1 cellular context compared by ENCODE assay signal in the genomic region with DNA sequence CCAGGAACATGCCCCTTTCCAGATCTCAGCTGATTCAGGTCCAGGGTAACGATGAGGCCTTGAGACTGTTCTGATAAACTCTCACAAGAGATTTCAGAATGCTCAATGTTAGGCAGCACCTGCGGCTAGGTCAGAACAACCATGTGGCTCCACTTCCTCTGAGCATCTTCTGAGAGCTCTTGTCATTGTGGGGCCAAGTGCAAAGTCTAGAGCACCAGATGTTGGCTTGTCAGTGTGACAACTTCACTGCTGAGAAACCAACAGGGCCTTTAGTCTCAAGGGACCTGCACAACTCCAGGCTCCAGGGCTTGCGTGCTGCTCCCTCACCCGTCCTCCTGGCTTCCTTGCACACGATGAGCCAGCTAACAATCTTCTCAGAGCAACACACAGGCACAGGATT.
A peak's percentile ranks its signal among the peaks of the same experiment; 100 is the strongest.
TF ChIP-seq lines count a peak whose summit lies in the region.

No MANE protein-coding gene starts in this region.

TF ChIP-seq in GM12878, 131 proteins besides CTCF, POLR2A, EP300 and RAD21 (continued from another document):
- TF ChIP-seq DPF2 (IDR thresholded peaks at IDR 0.05) = 0 out of 2 replicates have a peak, but pooled peaks have one; percentile 28
- TF ChIP-seq KLF5 (IDR thresholded peaks at IDR 0.05; ENCODE audit: partially characterized antibody) = no peak
- TF ChIP-seq SREBF1 (IDR thresholded peaks at IDR 0.05; ENCODE audit: low read length) = no peak
- TF ChIP-seq SUZ12 (IDR thresholded peaks at IDR 0.05; ENCODE audit: unreplicated experiment) = no peak
- TF ChIP-seq NFYA (IDR thresholded peaks at IDR 0.05; ENCODE audit: borderline replicate concordance, low read depth, low read length) = no peak
- no peak for TF ChIP-seq ZSCAN29 (IDR thresholded peaks at IDR 0.05)
- TF ChIP-seq, protein P1, sequence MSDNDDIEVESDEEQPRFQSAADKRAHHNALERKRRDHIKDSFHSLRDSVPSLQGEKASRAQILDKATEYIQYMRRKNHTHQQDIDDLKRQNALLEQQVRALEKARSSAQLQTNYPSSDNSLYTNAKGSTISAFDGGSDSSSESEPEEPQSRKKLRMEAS (IDR thresholded peaks at IDR 0.05; ENCODE audit: low read depth, low read length) = no peak
- TF ChIP-seq, protein P2, sequence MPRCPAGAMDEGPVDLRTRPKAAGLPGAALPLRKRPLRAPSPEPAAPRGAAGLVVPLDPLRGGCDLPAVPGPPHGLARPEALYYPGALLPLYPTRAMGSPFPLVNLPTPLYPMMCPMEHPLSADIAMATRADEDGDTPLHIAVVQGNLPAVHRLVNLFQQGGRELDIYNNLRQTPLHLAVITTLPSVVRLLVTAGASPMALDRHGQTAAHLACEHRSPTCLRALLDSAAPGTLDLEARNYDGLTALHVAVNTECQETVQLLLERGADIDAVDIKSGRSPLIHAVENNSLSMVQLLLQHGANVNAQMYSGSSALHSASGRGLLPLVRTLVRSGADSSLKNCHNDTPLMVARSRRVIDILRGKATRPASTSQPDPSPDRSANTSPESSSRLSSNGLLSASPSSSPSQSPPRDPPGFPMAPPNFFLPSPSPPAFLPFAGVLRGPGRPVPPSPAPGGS (IDR thresholded peaks at IDR 0.05; ENCODE audit: borderline replicate concordance, insufficient read depth, low read depth, low read length, poor library complexity, severe bottlenecking) = no peak
- TF ChIP-seq TBL1XR1 (IDR thresholded peaks at IDR 0.05; ENCODE audit: low read depth, low read length) = no peak
- no peak for TF ChIP-seq TAF1 (IDR thresholded peaks at IDR 0.05; ENCODE audit: borderline replicate concordance, low read depth, low read length)
- peak in 1 of 2 experiments; percentile 37; a peak in 1 of 4 replicates for TF ChIP-seq BHLHE40 (IDR thresholded peaks at IDR 0.05; ENCODE audit: borderline replicate concordance in 1 of 2, low read depth in 2 of 2, low read length in 1 of 2)
- no peak for TF ChIP-seq MYB (IDR thresholded peaks at IDR 0.05; ENCODE audit: borderline replicate concordance, low read depth, low read length)
- TF ChIP-seq EGR1 (IDR thresholded peaks at IDR 0.05; ENCODE audit: borderline replicate concordance in 1 of 2, low read depth in 2 of 2, low read length in 2 of 2) = no peak
- TF ChIP-seq SIN3A (IDR thresholded peaks at IDR 0.05; ENCODE audit: low read depth, low read length) = no peak
- TF ChIP-seq PAX5 (IDR thresholded peaks at IDR 0.05; ENCODE audit: borderline replicate concordance, low read depth, low read length) = 0 out of 2 replicates have a peak, but pooled peaks have one; percentile 28
- TF ChIP-seq, protein P3, sequence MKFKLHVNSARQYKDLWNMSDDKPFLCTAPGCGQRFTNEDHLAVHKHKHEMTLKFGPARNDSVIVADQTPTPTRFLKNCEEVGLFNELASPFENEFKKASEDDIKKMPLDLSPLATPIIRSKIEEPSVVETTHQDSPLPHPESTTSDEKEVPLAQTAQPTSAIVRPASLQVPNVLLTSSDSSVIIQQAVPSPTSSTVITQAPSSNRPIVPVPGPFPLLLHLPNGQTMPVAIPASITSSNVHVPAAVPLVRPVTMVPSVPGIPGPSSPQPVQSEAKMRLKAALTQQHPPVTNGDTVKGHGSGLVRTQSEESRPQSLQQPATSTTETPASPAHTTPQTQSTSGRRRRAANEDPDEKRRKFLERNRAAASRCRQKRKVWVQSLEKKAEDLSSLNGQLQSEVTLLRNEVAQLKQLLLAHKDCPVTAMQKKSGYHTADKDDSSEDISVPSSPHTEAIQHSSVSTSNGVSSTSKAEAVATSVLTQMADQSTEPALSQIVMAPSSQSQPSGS (IDR thresholded peaks at IDR 0.05; ENCODE audit: low read length) = no peak
- no peak for TF ChIP-seq ZZZ3 (IDR thresholded peaks at IDR 0.05; ENCODE audit: control insufficient read depth, insufficient read length, low read depth)
- no peak for TF ChIP-seq ZNF384 (IDR thresholded peaks at IDR 0.05; ENCODE audit: borderline replicate concordance, low read depth, low read length)
- TF ChIP-seq RUNX3 (IDR thresholded peaks at IDR 0.05; ENCODE audit: low read length) = no peak
- no peak for TF ChIP-seq ZBED1 (IDR thresholded peaks at IDR 0.05; ENCODE audit: borderline replicate concordance)
- TF ChIP-seq JUNB (IDR thresholded peaks at IDR 0.05) = no peak
- TF ChIP-seq HCFC1 (IDR thresholded peaks at IDR 0.05; ENCODE audit: low read length) = no peak
- no peak for TF ChIP-seq BACH1 (IDR thresholded peaks at IDR 0.05; ENCODE audit: borderline replicate concordance)
- TF ChIP-seq LARP7 (IDR thresholded peaks at IDR 0.05) = no peak
- no peak for TF ChIP-seq CBX5 (IDR thresholded peaks at IDR 0.05; ENCODE audit: low read depth)
- TF ChIP-seq NBN (IDR thresholded peaks at IDR 0.05) = 0 out of 2 replicates have a peak, but pooled peaks have one; percentile 35
- no peak for TF ChIP-seq WRNIP1 (IDR thresholded peaks at IDR 0.05; ENCODE audit: borderline replicate concordance, low read depth, low read length)
- TF ChIP-seq NFIC (IDR thresholded peaks at IDR 0.05; ENCODE audit: low read depth, low read length) = no peak
- no peak for TF ChIP-seq PAX8 (IDR thresholded peaks at IDR 0.05)
- no peak for TF ChIP-seq ZNF274 (IDR thresholded peaks at IDR 0.05; ENCODE audit: insufficient read depth, insufficient read length)
- TF ChIP-seq SUPT20H (IDR thresholded peaks at IDR 0.05; ENCODE audit: borderline replicate concordance, control insufficient read depth, low read depth, low read length) = no peak
- TF ChIP-seq POLR2AphosphoS2 (IDR thresholded peaks at IDR 0.05; ENCODE audit: low read depth, low read length) = no peak
- no peak for TF ChIP-seq HDAC2 (IDR thresholded peaks at IDR 0.05)
- TF ChIP-seq, protein P4, sequence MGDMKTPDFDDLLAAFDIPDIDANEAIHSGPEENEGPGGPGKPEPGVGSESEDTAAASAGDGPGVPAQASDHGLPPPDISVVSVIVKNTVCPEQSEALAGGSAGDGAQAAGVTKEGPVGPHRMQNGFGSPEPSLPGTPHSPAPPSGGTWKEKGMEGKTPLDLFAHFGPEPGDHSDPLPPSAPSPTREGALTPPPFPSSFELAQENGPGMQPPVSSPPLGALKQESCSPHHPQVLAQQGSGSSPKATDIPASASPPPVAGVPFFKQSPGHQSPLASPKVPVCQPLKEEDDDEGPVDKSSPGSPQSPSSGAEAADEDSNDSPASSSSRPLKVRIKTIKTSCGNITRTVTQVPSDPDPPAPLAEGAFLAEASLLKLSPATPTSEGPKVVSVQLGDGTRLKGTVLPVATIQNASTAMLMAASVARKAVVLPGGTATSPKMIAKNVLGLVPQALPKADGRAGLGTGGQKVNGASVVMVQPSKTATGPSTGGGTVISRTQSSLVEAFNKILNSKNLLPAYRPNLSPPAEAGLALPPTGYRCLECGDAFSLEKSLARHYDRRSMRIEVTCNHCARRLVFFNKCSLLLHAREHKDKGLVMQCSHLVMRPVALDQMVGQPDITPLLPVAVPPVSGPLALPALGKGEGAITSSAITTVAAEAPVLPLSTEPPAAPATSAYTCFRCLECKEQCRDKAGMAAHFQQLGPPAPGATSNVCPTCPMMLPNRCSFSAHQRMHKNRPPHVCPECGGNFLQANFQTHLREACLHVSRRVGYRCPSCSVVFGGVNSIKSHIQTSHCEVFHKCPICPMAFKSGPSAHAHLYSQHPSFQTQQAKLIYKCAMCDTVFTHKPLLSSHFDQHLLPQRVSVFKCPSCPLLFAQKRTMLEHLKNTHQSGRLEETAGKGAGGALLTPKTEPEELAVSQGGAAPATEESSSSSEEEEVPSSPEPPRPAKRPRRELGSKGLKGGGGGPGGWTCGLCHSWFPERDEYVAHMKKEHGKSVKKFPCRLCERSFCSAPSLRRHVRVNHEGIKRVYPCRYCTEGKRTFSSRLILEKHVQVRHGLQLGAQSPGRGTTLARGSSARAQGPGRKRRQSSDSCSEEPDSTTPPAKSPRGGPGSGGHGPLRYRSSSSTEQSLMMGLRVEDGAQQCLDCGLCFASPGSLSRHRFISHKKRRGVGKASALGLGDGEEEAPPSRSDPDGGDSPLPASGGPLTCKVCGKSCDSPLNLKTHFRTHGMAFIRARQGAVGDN (IDR thresholded peaks at IDR 0.05) = peak; percentile 91
- no peak for TF ChIP-seq EZH2 (IDR thresholded peaks at IDR 0.05; ENCODE audit: borderline replicate concordance, control insufficient read depth, low read depth, low read length)
- TF ChIP-seq, protein P5, sequence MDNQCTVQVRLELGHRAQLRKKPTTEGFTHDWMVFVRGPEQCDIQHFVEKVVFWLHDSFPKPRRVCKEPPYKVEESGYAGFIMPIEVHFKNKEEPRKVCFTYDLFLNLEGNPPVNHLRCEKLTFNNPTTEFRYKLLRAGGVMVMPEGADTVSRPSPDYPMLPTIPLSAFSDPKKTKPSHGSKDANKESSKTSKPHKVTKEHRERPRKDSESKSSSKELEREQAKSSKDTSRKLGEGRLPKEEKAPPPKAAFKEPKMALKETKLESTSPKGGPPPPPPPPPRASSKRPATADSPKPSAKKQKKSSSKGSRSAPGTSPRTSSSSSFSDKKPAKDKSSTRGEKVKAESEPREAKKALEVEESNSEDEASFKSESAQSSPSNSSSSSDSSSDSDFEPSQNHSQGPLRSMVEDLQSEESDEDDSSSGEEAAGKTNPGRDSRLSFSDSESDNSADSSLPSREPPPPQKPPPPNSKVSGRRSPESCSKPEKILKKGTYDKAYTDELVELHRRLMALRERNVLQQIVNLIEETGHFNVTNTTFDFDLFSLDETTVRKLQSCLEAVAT (IDR thresholded peaks at IDR 0.05) = 0 out of 2 replicates have a peak, but pooled peaks have one; percentile 24
- TF ChIP-seq FOS (IDR thresholded peaks at IDR 0.05; ENCODE audit: borderline replicate concordance, extremely low read depth, insufficient read length) = no peak
- TF ChIP-seq NR2C1 (IDR thresholded peaks at IDR 0.05) = no peak
- TF ChIP-seq GABPA (IDR thresholded peaks at IDR 0.05; ENCODE audit: low read depth) = no peak
- TF ChIP-seq IKZF2 (IDR thresholded peaks at IDR 0.05) = peak; percentile 12 to 36; a peak in 2 of 4 replicates
- TF ChIP-seq SP1 (IDR thresholded peaks at IDR 0.05; ENCODE audit: low read depth, low read length) = no peak
- no peak for TF ChIP-seq BMI1 (IDR thresholded peaks at IDR 0.05; ENCODE audit: borderline replicate concordance)
- peak; percentile 89 for TF ChIP-seq MEF2B (IDR thresholded peaks at IDR 0.05; ENCODE audit: partially characterized antibody, poor library complexity, severe bottlenecking)
- TF ChIP-seq ZNF217 (IDR thresholded peaks at IDR 0.05) = no peak
- TF ChIP-seq STAT1 (conservative IDR thresholded peaks at IDR 0.05) = no peak
- no peak for TF ChIP-seq TCF3 (IDR thresholded peaks at IDR 0.05; ENCODE audit: borderline replicate concordance, insufficient read depth, low read depth, low read length)
- no peak for TF ChIP-seq CHD2 (IDR thresholded peaks at IDR 0.05; ENCODE audit: borderline replicate concordance, low read depth, low read length)
- 0 out of 2 replicates have a peak, but pooled peaks have one; percentile 7 for TF ChIP-seq IRF4 (IDR thresholded peaks at IDR 0.05; ENCODE audit: low read depth, low read length)
- TF ChIP-seq BRCA1 (IDR thresholded peaks at IDR 0.05; ENCODE audit: low read depth, low read length) = no peak
- TF ChIP-seq MYC (IDR thresholded peaks at IDR 0.05; ENCODE audit: insufficient read depth, insufficient read length, insufficient replicate concordance, low read length, severe bottlenecking) = no peak
TF ChIP-seq in GM12878: peak in this region for 14.
